In genomic region chr4:7043521-7044414, GRCh38 we compare ENCODE assay signal across 8 cellular contexts. TPM values are rescaled to one million over a fixed set of nuclear protein-coding genes. Genes with fewer than 3 reads are reported as not detected.
DNase-seq lines count a peak whose midpoint lies in the region; ATAC-seq and TF ChIP-seq lines count a peak whose summit lies in the region.

No MANE protein-coding gene starts in this region.

- DNase-seq in AML-193 (lab: John Stamatoyannopoulos, UW) (peak; percentile 25 to 41), T-helper 17 cell (peak; percentile 40 to 41 (median 40)), astrocyte of the cerebellum (ENCODE audit: low read depth) (no peak), GF-D8 (lab: John Stamatoyannopoulos, UW) (no peak)
- DNase-seq in stimulated activated CD4-positive, alpha-beta T cell treated with anti-CD3 and anti-CD28 coated beads, Interleukin-15, amount 100 ng/mL, for 24 hours = peak; percentile 66

- TF ChIP-seq POLR2A in GM19099 (IDR thresholded peaks at IDR 0.05; ENCODE audit: extremely low read depth, insufficient read length, low read depth) = peak; percentile 44

- peak overlapping the region; percentile 80; the same call in 1 of the 2 replicates for H3K9ac ChIP-seq in iPS-20b (ENCODE audit: low read depth, low read length)

- H3K27ac Mint-ChIP-seq in T-helper 17 cell = peak overlapping the region; percentile 89

- no peaks in the 10 kb centered on the region for H3K27me3 Mint-ChIP-seq in T-helper 17 cell

- no peaks in the 10 kb centered on the region for H3K36me3 ChIP-seq in iPS-20b (ENCODE audit: insufficient read depth, low read depth, low read length)

- in situ Hi-C loops in astrocyte of the cerebellum (cut with HindIII; ENCODE audit: low sequenced_read_pairs) = no loop called here

- no peak for TF ChIP-seq CTCF in astrocyte of the cerebellum (IDR thresholded peaks at IDR 0.05; ENCODE audit: low read depth, low read length, missing control alignments)

- peak overlapping the region; percentile 90 for H3K4me3 ChIP-seq in astrocyte of the cerebellum (ENCODE audit: low read depth, low read length)
- peak overlapping the region; percentile 86 for H3K4me3 ChIP-seq in iPS-20b (ENCODE audit: low read length)

- H3K27me3 ChIP-seq in iPS-20b (ENCODE audit: insufficient read depth, low read length) = peaks cover 35% of the 10 kb centered on the region

- ATAC-seq in HG03342 (IDR thresholded peaks at IDR 0.05; ENCODE audit: unreplicated experiment) = peak; percentile 28
- peak; percentile 66 for ATAC-seq in T-helper 17 cell

- H3K4me3 Mint-ChIP-seq in T-helper 17 cell = peak overlapping the region; percentile 93

- peaks cover 12% of the 10 kb centered on the region; the same call in 1 of the 2 replicates for H3K4me1 ChIP-seq in iPS-20b (ENCODE audit: insufficient read depth, low read length)

- H3K27ac ChIP-seq in iPS-20b (ENCODE audit: low read length) = no peak overlapping the region

- H3K9me3 ChIP-seq in T-helper 17 cell (ENCODE audit: control insufficient read depth, low read length, poor library complexity, severe bottlenecking) (no peaks in the 10 kb centered on the region), iPS-20b (ENCODE audit: insufficient read depth, low read depth, low read length) (no peaks in the 10 kb centered on the region)

- H3K36me3 Mint-ChIP-seq in T-helper 17 cell (ENCODE audit: low read depth) = no peaks in the 10 kb centered on the region

- H3K4me1 Mint-ChIP-seq in T-helper 17 cell = peaks cover 43% of the 10 kb centered on the region

RNA-seq across cellular contexts. Expression of gene TADA2B, which starts 0.6 kb away (rescaled TPM):
- total RNA-seq in T-helper 17 cell = 10 to 100 TPM; 31.8 to 40.9 TPM

RNA-seq across cellular contexts. Expression of gene GRPEL1, which starts 24.1 kb away (rescaled TPM):
- total RNA-seq in T-helper 17 cell = 10 to 100 TPM; 45.8 to 47.1 TPM

Comparison
In these comparisons a context has a peak if more than half of its experiments do, and no peak if none do; other contexts are left out.
1. DNase-seq: peak in AML-193 (2 of 2), T-helper 17 cell (3 of 3) and stimulated activated CD4-positive, alpha-beta T cell treated with anti-CD3 and anti-CD28 coated beads, Interleukin-15, amount 100 ng/mL, for 24 hours (single experiment); none in astrocyte of the cerebellum (single experiment) and GF-D8 (single experiment).